Comparison of ENCODE assay signal across 39 cellular contexts in genomic region chr5:148484651-148485050, GRCh38.
"Had no signal": no experiment of that assay in that cellular context is flagged by ENCODE, and none has a peak within 500 bp of the region (broad histone marks: within the 10 kb centered on the region; RNA-seq: fewer than 3 reads in every experiment).

No MANE protein-coding gene starts in this region.

- ATAC-seq: activated CD8-positive, alpha-beta memory T cell treated with anti-CD3 and anti-CD28 coated beads, Interleukin-2, amount 10 ng/mL, durations not matched to agents 7 days and 5 days; activated T-cell treated with anti-CD3 and anti-CD28 coated beads, Interleukin-2, amount 50 U/mL, for 72 hours; activated T-helper 17 cell treated with anti-CD3 and anti-CD28 coated beads, Interleukin-2, amount 50 U/mL, for 72 hours; body of pancreas; Right ventricle myocardium inferior; SK-N-SH treated with all-trans-retinoic acid at 6 μM for 48 hours had no signal

- H3K9me3 ChIP-seq: body of pancreas had no signal

- H3K4me3 ChIP-seq: body of pancreas, breast epithelium, PC-9 had no signal

- DNase-seq: activated CD4-positive, alpha-beta memory T cell treated with anti-CD3 and anti-CD28 coated beads, Interleukin-2, amount 10 ng/mL, durations not matched to agents 7 days and 5 days; activated CD4-positive, alpha-beta T cell treated with anti-CD3 and anti-CD28 coated beads for 1 hour; activated CD4-positive, alpha-beta T cell treated with anti-CD3 and anti-CD28 coated beads for 48 hours; activated CD4-positive, CD25-positive, alpha-beta regulatory T cell; activated CD8-positive, alpha-beta memory T cell treated with anti-CD3 and anti-CD28 coated beads for 24 hours; activated CD8-positive, alpha-beta memory T cell treated with anti-CD3 and anti-CD28 coated beads, Interleukin-2, amount 10 ng/mL, durations not matched to agents 7 days and 5 days; activated CD8-positive, alpha-beta memory T cell treated with anti-CD3 and anti-CD28 coated beads, Interleukin-2, amount 50 U/mL, for 48 hours; activated effector memory CD4-positive, alpha-beta T cell treated with anti-CD3 and anti-CD28 coated beads, Interleukin-2, amount 50 U/mL, for 16 hours; activated naive CD4-positive, alpha-beta T cell; activated naive CD4-positive, alpha-beta T cell treated with anti-CD3 and anti-CD28 coated beads, Interleukin-2, amount 50 U/mL, for 16 hours; activated naive CD8-positive, alpha-beta T cell treated with anti-CD3 and anti-CD28 coated beads for 36 hours; activated T-cell treated with anti-CD3 and anti-CD28 coated beads, Interleukin-2, amount 50 U/mL, for 72 hours; body of pancreas; caudate nucleus; cerebellar nuclear complex; NCI-H1092 treated with DMSO at 0.1 percent for 48 hours; NCI-H1417; NCI-H146; NCI-H187; NCI-H2029 treated with DMSO at 0.1 percent for 48 hours; NCI-H2107; NCI-H2171; NCI-H2227 treated with DMSO at 0.1 percent for 48 hours; NCI-H446 treated with DMSO at 0.1 percent for 48 hours; NCI-H524; NK-92 treated with Interleukin-12 subunit alpha and Interleukin-12 subunit beta, amount 100 ng/mL, for 24 hours; PC-9; SIG-M5; SW 1271; T-helper 1 cell; T-helper 2 cell; T-helper 9 cell; WERI-Rb-1 had no signal

- H3K27ac ChIP-seq: body of pancreas, breast epithelium, KMS-11, PC-9, RWPE1, WERI-Rb-1 had no signal

- H3K4me1 ChIP-seq: body of pancreas, breast epithelium had no signal

- H3K27me3 ChIP-seq: body of pancreas had no signal

- H3K36me3 ChIP-seq: breast epithelium, WERI-Rb-1 had no signal
